In genomic region chrX:71195959-71196727, GRCh38 we compare ENCODE assay signal across 9 cellular contexts. TPM values are rescaled to one million over a fixed set of nuclear protein-coding genes. Genes with fewer than 3 reads are reported as not detected.
DNase-seq lines count a peak whose midpoint lies in the region; ATAC-seq and TF ChIP-seq lines count a peak whose summit lies in the region.
"Had no signal": no experiment of that assay in that cellular context is flagged by ENCODE, and none has a peak within 500 bp of the region (broad histone marks: within the 10 kb centered on the region; RNA-seq: fewer than 3 reads in every experiment).

No MANE protein-coding gene starts in this region.

- H3K4me3 Mint-ChIP-seq in activated T-helper 1 cell treated with anti-CD3 and anti-CD28 coated beads, Interleukin-12 subunit alpha, Interleukin-12 subunit beta, Interleukin-2, Interleukin-4 antibody, amounts not matched to agents 30 ng/mL and 10 ng/mL and 1 ng/mL, durations not matched to agents 14 hours and 24 hours and 36 hours, result peak overlapping the region; percentile 92

- H3K9me3 Mint-ChIP-seq in activated T-helper 1 cell treated with anti-CD3 and anti-CD28 coated beads, Interleukin-12 subunit alpha, Interleukin-12 subunit beta, Interleukin-2, Interleukin-4 antibody, amounts not matched to agents 30 ng/mL and 10 ng/mL and 1 ng/mL, durations not matched to agents 14 hours and 24 hours and 36 hours, result no peaks in the 10 kb centered on the region

- peaks cover 12% of the 10 kb centered on the region for H3K36me3 Mint-ChIP-seq in activated T-helper 1 cell treated with anti-CD3 and anti-CD28 coated beads, Interleukin-12 subunit alpha, Interleukin-12 subunit beta, Interleukin-2, Interleukin-4 antibody, amounts not matched to agents 30 ng/mL and 10 ng/mL and 1 ng/mL, durations not matched to agents 14 hours and 24 hours and 36 hours (ENCODE audit: low read depth)

- no peak for TF ChIP-seq CTCF in upper lobe of right lung (IDR thresholded peaks at IDR 0.05)

- peak; percentile 9 for DNase-seq in stimulated activated CD4-positive, alpha-beta T cell treated with anti-CD3 and anti-CD28 coated beads, Interleukin-4, amount 100 ng/mL, for 24 hours
- DNase-seq in stimulated activated CD4-positive, alpha-beta T cell treated with anti-CD3 and anti-CD28 coated beads, Interleukin-12 subunit alpha, Interleukin-12 subunit beta, amount 100 ng/mL, for 4 hours, result no peak
- DNase-seq in activated T-helper 1 cell treated with anti-CD3 and anti-CD28 coated beads, Interleukin-12 subunit alpha, Interleukin-12 subunit beta, Interleukin-2, Interleukin-4 antibody, amounts not matched to agents 30 ng/mL and 10 ng/mL and 1 ng/mL, durations not matched to agents 14 hours and 24 hours and 36 hours (ENCODE audit: low spot score), result peak; percentile 0
- DNase-seq in upper lobe of right lung (no peak), NCI-H524 (lab: John Stamatoyannopoulos, UW) (no peak), NCI-H2196 treated with DMSO at 0.1 percent for 48 hours (lab: John Stamatoyannopoulos, UW; ENCODE audit: unreplicated experiment) (no peak), AML-193 (lab: John Stamatoyannopoulos, UW) (no peak)
- DNase-seq: NCI-H774 had no signal

- peak overlapping the region; percentile 35 for H3K4me3 ChIP-seq in upper lobe of right lung

- H3K27me3 ChIP-seq in upper lobe of right lung, result no peaks in the 10 kb centered on the region

- no peaks in the 10 kb centered on the region for H3K4me1 ChIP-seq in upper lobe of right lung

- H3K27me3 Mint-ChIP-seq in activated T-helper 1 cell treated with anti-CD3 and anti-CD28 coated beads, Interleukin-12 subunit alpha, Interleukin-12 subunit beta, Interleukin-2, Interleukin-4 antibody, amounts not matched to agents 30 ng/mL and 10 ng/mL and 1 ng/mL, durations not matched to agents 14 hours and 24 hours and 36 hours (ENCODE audit: insufficient read depth), result no peaks in the 10 kb centered on the region

- intact Hi-C loops in activated T-helper 1 cell treated with anti-CD3 and anti-CD28 coated beads, Interleukin-12 subunit alpha, Interleukin-12 subunit beta, Interleukin-2, Interleukin-4 antibody, amounts not matched to agents 30 ng/mL and 10 ng/mL and 1 ng/mL, durations not matched to agents 14 hours and 24 hours and 36 hours (cut with micrococcal nuclease), result loop anchor here (1.0 to 5.0 kb wide), 6 partner anchors 14 to 171 kb away; partner anchors contain the start of genes IL2RG, NONO, SNX12 and TAF1
- intact Hi-C loops in upper lobe of right lung (cut with DNase I), result no loop called here

- H3K9me3 ChIP-seq in upper lobe of right lung, result no peaks in the 10 kb centered on the region

- peak; percentile 48 for ATAC-seq in HG03108 (IDR thresholded peaks at IDR 0.05; ENCODE audit: unreplicated experiment)
- ATAC-seq in upper lobe of right lung, result no peak

- peak overlapping the region; percentile 99 for H3K27ac Mint-ChIP-seq in activated T-helper 1 cell treated with anti-CD3 and anti-CD28 coated beads, Interleukin-12 subunit alpha, Interleukin-12 subunit beta, Interleukin-2, Interleukin-4 antibody, amounts not matched to agents 30 ng/mL and 10 ng/mL and 1 ng/mL, durations not matched to agents 14 hours and 24 hours and 36 hours

- H3K4me1 Mint-ChIP-seq in activated T-helper 1 cell treated with anti-CD3 and anti-CD28 coated beads, Interleukin-12 subunit alpha, Interleukin-12 subunit beta, Interleukin-2, Interleukin-4 antibody, amounts not matched to agents 30 ng/mL and 10 ng/mL and 1 ng/mL, durations not matched to agents 14 hours and 24 hours and 36 hours (ENCODE audit: low read depth), result peaks cover 30% of the 10 kb centered on the region

- no peak overlapping the region for H3K27ac ChIP-seq in upper lobe of right lung

- no peaks in the 10 kb centered on the region for H3K36me3 ChIP-seq in upper lobe of right lung

RNA-seq across cellular contexts. Expression of gene GJB1, which starts 26.9 kb away (rescaled TPM):
- not detected in 2 replicates for total RNA-seq in activated T-helper 1 cell treated with anti-CD3 and anti-CD28 coated beads, Interleukin-12 subunit alpha, Interleukin-12 subunit beta, Interleukin-2, Interleukin-4 antibody, amounts not matched to agents 30 ng/mL and 10 ng/mL and 1 ng/mL, durations not matched to agents 14 hours and 24 hours and 36 hours
- 5.4 TPM for total RNA-seq in upper lobe of right lung

RNA-seq across cellular contexts. Expression of gene NLGN3, which starts 51.5 kb away (rescaled TPM):
- 1.1 and 1.6 TPM in 2 replicates for total RNA-seq in activated T-helper 1 cell treated with anti-CD3 and anti-CD28 coated beads, Interleukin-12 subunit alpha, Interleukin-12 subunit beta, Interleukin-2, Interleukin-4 antibody, amounts not matched to agents 30 ng/mL and 10 ng/mL and 1 ng/mL, durations not matched to agents 14 hours and 24 hours and 36 hours
- 0.69 TPM for total RNA-seq in upper lobe of right lung

RNA-seq across cellular contexts. Expression of gene ZMYM3, which starts 57.8 kb away (rescaled TPM):
- 12.6 and 13.2 TPM in 2 replicates for total RNA-seq in activated T-helper 1 cell treated with anti-CD3 and anti-CD28 coated beads, Interleukin-12 subunit alpha, Interleukin-12 subunit beta, Interleukin-2, Interleukin-4 antibody, amounts not matched to agents 30 ng/mL and 10 ng/mL and 1 ng/mL, durations not matched to agents 14 hours and 24 hours and 36 hours
- total RNA-seq in upper lobe of right lung, result 24.9 TPM

Comparison
In these comparisons a context has a peak if more than half of its experiments do, and no peak if none do; other contexts are left out.
1. DNase-seq: peak in stimulated activated CD4-positive, alpha-beta T cell treated with anti-CD3 and anti-CD28 coated beads, Interleukin-4, amount 100 ng/mL, for 24 hours (single experiment) and activated T-helper 1 cell treated with anti-CD3 and anti-CD28 coated beads, Interleukin-12 subunit alpha, Interleukin-12 subunit beta, Interleukin-2, Interleukin-4 antibody, amounts not matched to agents 30 ng/mL and 10 ng/mL and 1 ng/mL, durations not matched to agents 14 hours and 24 hours and 36 hours (single experiment); none in stimulated activated CD4-positive, alpha-beta T cell treated with anti-CD3 and anti-CD28 coated beads, Interleukin-12 subunit alpha, Interleukin-12 subunit beta, amount 100 ng/mL, for 4 hours (single experiment), upper lobe of right lung (single experiment), NCI-H524 (0 of 2), NCI-H2196 treated with DMSO at 0.1 percent for 48 hours (single experiment) and AML-193 (0 of 2).